ENCODE assay signal across 22 cellular contexts in the genomic region with DNA sequence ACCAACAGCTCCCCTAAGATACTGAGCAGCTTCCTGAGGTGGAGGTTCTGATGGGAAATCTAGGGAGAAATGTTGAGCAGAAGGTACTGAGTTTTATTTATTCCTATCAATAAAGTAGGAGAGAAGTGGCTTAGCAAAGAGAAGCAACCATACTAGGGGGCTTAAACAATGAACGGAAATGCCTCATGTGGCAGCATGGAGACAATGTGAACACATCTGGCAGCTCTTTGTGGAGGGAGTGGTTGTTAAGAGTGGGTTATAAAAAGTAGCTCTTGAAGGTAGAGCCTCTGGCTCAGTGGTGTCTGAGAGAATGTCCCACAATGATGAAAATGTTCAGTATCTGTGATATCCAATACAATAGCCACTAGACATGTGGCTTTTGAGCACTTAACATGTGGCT. TPM values are rescaled to one million over a fixed set of nuclear protein-coding genes. Genes with fewer than 3 reads are reported as not detected.
A peak's percentile ranks its signal among the peaks of the same experiment; 100 is the strongest.
DNase-seq lines count a peak whose midpoint lies in the region; ATAC-seq, FAIRE-seq and TF ChIP-seq lines count a peak whose summit lies in the region.
"Had no signal": no experiment of that assay in that cellular context is flagged by ENCODE, and none has a peak within 500 bp of the region (broad histone marks: within the 10 kb centered on the region; RNA-seq: fewer than 3 reads in every experiment).

No MANE protein-coding gene starts in this region.

- peaks cover 11% of the 10 kb centered on the region for H3K79me2 ChIP-seq in mammary epithelial cell (ENCODE audit: insufficient read depth, low read length)

- H3K4me1 ChIP-seq in mammary epithelial cell (ENCODE audit: insufficient read depth, low read length), result no peaks in the 10 kb centered on the region
- H3K4me1 ChIP-seq: A549 had no signal

- no peaks in the 10 kb centered on the region for H3K9me3 ChIP-seq in mammary epithelial cell (replicated peaks; ENCODE audit: insufficient read depth, low read length)
- H3K9me3 ChIP-seq: A549 had no signal

- TF ChIP-seq CTCF in MCF 10A (IDR thresholded peaks at IDR 0.05; ENCODE audit: unreplicated experiment) (no peak), mammary epithelial cell (conservative IDR thresholded peaks at IDR 0.05 in 1 of 2, IDR thresholded peaks at IDR 0.05 in 1 of 2; ENCODE audit: extremely low read depth in 1 of 2, insufficient read depth in 1 of 2, low read depth in 1 of 2, low read length in 2 of 2) (no peak), brain (conservative IDR thresholded peaks at IDR 0.05) (no peak)

- H3K4me3 Mint-ChIP-seq in MCF 10A (ENCODE audit: unreplicated experiment), result no peak overlapping the region
- H3K4me3 Mint-ChIP-seq in brain, result peak overlapping the region in 1 of 5 experiments; percentile 55
- H3K4me3 Mint-ChIP-seq: CD4-positive, alpha-beta T cell had no signal

- peaks cover 10% of the 10 kb centered on the region for H3K4me1 Mint-ChIP-seq in MCF 10A (ENCODE audit: insufficient read depth, unreplicated experiment)
- peaks cover 66% of the 10 kb centered on the region for H3K4me1 Mint-ChIP-seq in brain

- ATAC-seq in HG03025 (IDR thresholded peaks at IDR 0.05; ENCODE audit: low FRiP score, unreplicated experiment), result no peak
- ATAC-seq: A549, GM12878, K562 had no signal

- DNase-seq in MCF 10A (ENCODE audit: unreplicated experiment) (no peak), mammary epithelial cell (no peak), lung microvascular endothelial cell (ENCODE audit: low read depth in 2 of 2) (peak; percentile 5 to 69), urothelium cell line (ENCODE audit: low spot score) (no peak), GOT3 (lab: John Stamatoyannopoulos, UW) (no peak)
- no peak for DNase-seq in activated T-cell treated with anti-CD3 and anti-CD28 coated beads, Interleukin-2, amount 50 U/mL, for 48 hours
- DNase-seq: AML-193; CD4-positive, alpha-beta T cell; DMS79; GM23248; NCI-H510A treated with DMSO at 0.1 percent for 48 hours; NK-92 treated with Interleukin-12 subunit alpha and Interleukin-12 subunit beta, amount 100 ng/mL, for 24 hours; OCI-M1 had no signal

- no TSS peak for BruUV-seq in MCF 10A (replicated peaks; lab: Mats Ljungman, UMichigan)
- BruUV-seq in mammary epithelial cell (replicated peaks; lab: Mats Ljungman, UMichigan), result no TSS peak

- CTCF ChIA-PET in MCF 10A (lab: Yijun Ruan, JAX), result interaction anchor here (1.4 kb wide), 1 partner anchor 9 kb away, joined by 4 read pairs; no protein-coding TSS in a partner anchor
- CTCF ChIA-PET in mammary epithelial cell (lab: Charles Lee; ENCODE audit: low non-redundant PET), result no interaction called here

- POLR2A ChIA-PET in MCF 10A (lab: Yijun Ruan, JAX), result no interaction called here

- no peaks in the 10 kb centered on the region for H3K27me3 Mint-ChIP-seq in MCF 10A (ENCODE audit: insufficient read depth, unreplicated experiment)
- H3K27me3 Mint-ChIP-seq in brain, result no peaks in the 10 kb centered on the region
- H3K27me3 Mint-ChIP-seq: CD4-positive, alpha-beta T cell had no signal

- H3K36me3 Mint-ChIP-seq in MCF 10A (ENCODE audit: insufficient read depth, unreplicated experiment), result no peaks in the 10 kb centered on the region
- peaks cover 3% of the 10 kb centered on the region for H3K36me3 Mint-ChIP-seq in brain

- 94% methylated on average over 1 of the region's 1 CpG for WGBS in mammary epithelial cell (ENCODE audit: low coverage, missing lambda C conversion rate)

- intact Hi-C loops in MCF 10A (cut with micrococcal nuclease), result no loop called here
- intact Hi-C loops in mammary epithelial cell (cut with micrococcal nuclease), result no loop called here

- H3K27me3 ChIP-seq in mammary epithelial cell (ENCODE audit: insufficient read depth, low read length), result no peaks in the 10 kb centered on the region

- H3K27ac Mint-ChIP-seq in MCF 10A (ENCODE audit: low read depth, unreplicated experiment) (peak overlapping the region; percentile 39), brain (peak overlapping the region in 3 of 5 experiments; percentile 73 to 92 (median 76))
- H3K27ac Mint-ChIP-seq: CD4-positive, alpha-beta T cell had no signal

- H3K4me3 ChIP-seq in mammary epithelial cell (replicated peaks in 1 of 3; ENCODE audit: insufficient read depth in 1 of 3, low read depth in 2 of 3, low read length in 3 of 3), result no peak overlapping the region
- H3K4me3 ChIP-seq: A549, GM12878, GM23248, K562 had no signal

- peak; percentile 53 for FAIRE-seq in urothelium cell line (lab: Jason Lieb, UNC)
- FAIRE-seq: A549, GM12878, HTR-8/SVneo, K562 had no signal

- in situ Hi-C loops in mammary epithelial cell (cut with MboI; ENCODE audit: low sequenced_read_pairs in 2 of 2), result loop anchor here in 1 of 2 donors (25.0 kb wide), 1 partner anchor 363 kb away; no protein-coding TSS in a partner anchor

- no peaks in the 10 kb centered on the region for H3K36me3 ChIP-seq in mammary epithelial cell (ENCODE audit: insufficient read depth, low read length)

- dilution Hi-C loops in mammary epithelial cell (cut with HindIII; ENCODE audit: low sequenced_read_pairs), result no loop called here

- no peak overlapping the region for H3K9ac ChIP-seq in mammary epithelial cell (ENCODE audit: insufficient read depth, low read length)
- H3K9ac ChIP-seq: GM23248 had no signal

- H2AFZ ChIP-seq in mammary epithelial cell (ENCODE audit: low read depth, low read length), result no peak overlapping the region
- H2AFZ ChIP-seq: GM23248 had no signal

- H3K4me2 ChIP-seq in mammary epithelial cell (ENCODE audit: insufficient read depth, low read depth, low read length), result no peak overlapping the region
- H3K4me2 ChIP-seq: A549 had no signal

- H3K27ac ChIP-seq in mammary epithelial cell (ENCODE audit: insufficient read depth, low read depth, low read length), result no peak overlapping the region
- H3K27ac ChIP-seq: A549, GM23248, RWPE1 had no signal

- H4K20me1 ChIP-seq in mammary epithelial cell (ENCODE audit: insufficient read depth, low read length), result no peaks in the 10 kb centered on the region

- H3K9me3 Mint-ChIP-seq in MCF 10A (ENCODE audit: unreplicated experiment), result no peaks in the 10 kb centered on the region
- H3K9me3 Mint-ChIP-seq in brain, result no peaks in the 10 kb centered on the region
- H3K9me3 Mint-ChIP-seq: CD4-positive, alpha-beta T cell had no signal

RNA-seq across cellular contexts. Expression of a gene that starts 52.7 kb away (rescaled TPM):
- not detected in 2 replicates for total RNA-seq in MCF 10A (2022)
- total RNA-seq in mammary epithelial cell, result not detected
- not detected for polyA plus RNA-seq in mammary epithelial cell
- not detected for polyA minus RNA-seq in mammary epithelial cell
- not detected for polyA plus RNA-seq in brain (ENCODE audit: insufficient read depth, low read depth, low replicate concordance)
- not detected in 2 replicates for total RNA-seq in lung microvascular endothelial cell
- total RNA-seq: CD4-positive, alpha-beta T cell; G401; GM12878; GM23248; SK-MEL-5 had no signal
- polyA plus RNA-seq: A549, GM12878, GM23248 had no signal

Comparison
In these comparisons a context has a peak if more than half of its experiments do, and no peak if none do; other contexts are left out.
1. DNase-seq: peak in lung microvascular endothelial cell (2 of 2); none in MCF 10A (single experiment), mammary epithelial cell (single experiment), urothelium cell line (single experiment), activated T-cell treated with anti-CD3 and anti-CD28 coated beads, Interleukin-2, amount 50 U/mL, for 48 hours (0 of 2) and GOT3 (single experiment).